ENCODE assay signal across 8 cellular contexts in genomic region chr1:154935749-154936415, GRCh38. TPM values are rescaled to one million over a fixed set of nuclear protein-coding genes. Genes with fewer than 3 reads are reported as not detected.
DNase-seq lines count a peak whose midpoint lies in the region; ATAC-seq and TF ChIP-seq lines count a peak whose summit lies in the region.

No MANE protein-coding gene starts in this region.

- peaks cover 4% of the 10 kb centered on the region for H3K36me3 ChIP-seq in MG63

- DNase-seq in MG63: no peak
- no peak for DNase-seq in coronary artery (ENCODE audit: low spot score)
- DNase-seq in natural killer cell treated with Interleukin-12 subunit alpha and Interleukin-12 subunit beta and Interleukin-15 and Interleukin-18, amount 100 ng/mL, for 72 hours (ENCODE audit: low spot score): no peak
- no peak for DNase-seq in NCI-H345 treated with DMSO at 0.1 percent for 48 hours (lab: John Stamatoyannopoulos, UW; ENCODE audit: unreplicated experiment)
- DNase-seq in effector CD8-positive, alpha-beta T cell (lab: John Stamatoyannopoulos, UW): no peak
- no peak for DNase-seq in stimulated activated CD4-positive, alpha-beta T cell treated with anti-CD3 and anti-CD28 coated beads, Interleukin-12 subunit alpha, Interleukin-12 subunit beta, amount 100 ng/mL, for 4 hours

- no peaks in the 10 kb centered on the region for H3K27me3 Mint-ChIP-seq in natural killer cell treated with Interleukin-12 subunit alpha and Interleukin-12 subunit beta and Interleukin-15 and Interleukin-18, amount 100 ng/mL, for 72 hours

- H3K27me3 ChIP-seq in MG63: no peaks in the 10 kb centered on the region

- H3K36me3 Mint-ChIP-seq in natural killer cell treated with Interleukin-12 subunit alpha and Interleukin-12 subunit beta and Interleukin-15 and Interleukin-18, amount 100 ng/mL, for 72 hours: no peaks in the 10 kb centered on the region

- no peak for TF ChIP-seq CTCF in C4-2B (conservative IDR thresholded peaks at IDR 0.05)
- no peak for TF ChIP-seq CTCF in coronary artery (IDR thresholded peaks at IDR 0.05)

- peak overlapping the region; percentile 97 for H3K4me3 Mint-ChIP-seq in natural killer cell treated with Interleukin-12 subunit alpha and Interleukin-12 subunit beta and Interleukin-15 and Interleukin-18, amount 100 ng/mL, for 72 hours

- no peak for ATAC-seq in natural killer cell treated with Interleukin-12 subunit alpha and Interleukin-12 subunit beta and Interleukin-15 and Interleukin-18, amount 100 ng/mL, for 72 hours
- ATAC-seq in GM19395 (IDR thresholded peaks at IDR 0.05; ENCODE audit: unreplicated experiment): no peak

- peaks cover 38 to 40% of the 10 kb centered on the region in 2 donors for H3K4me1 Mint-ChIP-seq in natural killer cell treated with Interleukin-12 subunit alpha and Interleukin-12 subunit beta and Interleukin-15 and Interleukin-18, amount 100 ng/mL, for 72 hours (ENCODE audit: low read depth in 2 of 2)

- H3K9me3 Mint-ChIP-seq in natural killer cell treated with Interleukin-12 subunit alpha and Interleukin-12 subunit beta and Interleukin-15 and Interleukin-18, amount 100 ng/mL, for 72 hours: no peaks in the 10 kb centered on the region

- H3K9me3 ChIP-seq in MG63: no peaks in the 10 kb centered on the region

- H3K4me3 ChIP-seq in MG63 (peak overlapping the region; percentile 71), coronary artery (peak overlapping the region; percentile 78)

- H3K27ac Mint-ChIP-seq in natural killer cell treated with Interleukin-12 subunit alpha and Interleukin-12 subunit beta and Interleukin-15 and Interleukin-18, amount 100 ng/mL, for 72 hours: peak overlapping the region; percentile 99

- H3K27ac ChIP-seq in C4-2B (peak overlapping the region; percentile 97), coronary artery (peak overlapping the region; percentile 95 to 99)

RNA-seq across cellular contexts. Expression of gene PMVK, which starts 0.6 kb away (rescaled TPM):
- 68.7 and 77.6 TPM in 2 replicates for total RNA-seq in MG63 (2014; rRNA removed; shearing (Covaris generic); ENCODE audit: low replicate concordance)
- 10 to 100 TPM; 28.8 to 53.9 TPM for total RNA-seq in natural killer cell treated with Interleukin-12 subunit alpha and Interleukin-12 subunit beta and Interleukin-15 and Interleukin-18, amount 100 ng/mL, for 72 hours

RNA-seq across cellular contexts. Expression of gene PBXIP1, which starts 20.0 kb away (rescaled TPM):
- 6.9 and 16.0 TPM in 2 replicates for total RNA-seq in MG63 (2014; rRNA removed; shearing (Covaris generic); ENCODE audit: low replicate concordance)
- 10 to 100 TPM; 28.9 to 40.7 TPM for total RNA-seq in natural killer cell treated with Interleukin-12 subunit alpha and Interleukin-12 subunit beta and Interleukin-15 and Interleukin-18, amount 100 ng/mL, for 72 hours

RNA-seq across cellular contexts. Expression of gene PYGO2, which starts 25.7 kb away (rescaled TPM):
- total RNA-seq in MG63 (2014; rRNA removed; shearing (Covaris generic); ENCODE audit: low replicate concordance): 10.3 and 16.2 TPM in 2 replicates
- 10 to 100 TPM; 27.4 to 36.0 TPM for total RNA-seq in natural killer cell treated with Interleukin-12 subunit alpha and Interleukin-12 subunit beta and Interleukin-15 and Interleukin-18, amount 100 ng/mL, for 72 hours

RNA-seq across cellular contexts. Expression of gene SHC1, which starts 34.7 kb away (rescaled TPM):
- total RNA-seq in MG63 (2014; rRNA removed; shearing (Covaris generic); ENCODE audit: low replicate concordance): 140 and 175 TPM in 2 replicates
- total RNA-seq in natural killer cell treated with Interleukin-12 subunit alpha and Interleukin-12 subunit beta and Interleukin-15 and Interleukin-18, amount 100 ng/mL, for 72 hours: 10 to 100 TPM; 72.3 to 72.7 TPM

RNA-seq across cellular contexts. Expression of gene CKS1B, which starts 38.6 kb away (rescaled TPM):
- total RNA-seq in MG63 (2014; rRNA removed; shearing (Covaris generic); ENCODE audit: low replicate concordance): 124 and 222 TPM in 2 replicates
- total RNA-seq in natural killer cell treated with Interleukin-12 subunit alpha and Interleukin-12 subunit beta and Interleukin-15 and Interleukin-18, amount 100 ng/mL, for 72 hours: 10 to 100 TPM; 52.4 to 72.9 TPM
